ENCODE assay signal across 25 cellular contexts in genomic region chr7:46343802-46344201, GRCh38.
A peak's percentile ranks its signal among the peaks of the same experiment; 100 is the strongest.
DNase-seq lines count a peak whose midpoint lies in the region; ATAC-seq, FAIRE-seq and TF ChIP-seq lines count a peak whose summit lies in the region.
"Had no signal": no experiment of that assay in that cellular context is flagged by ENCODE, and none has a peak within 500 bp of the region (broad histone marks: within the 10 kb centered on the region; RNA-seq: fewer than 3 reads in every experiment).

No MANE protein-coding gene starts in this region.

- POLR2A ChIA-PET in A549 (lab: Yijun Ruan, JAX) = no interaction called here

- TF ChIP-seq POLR2A in A549 (IDR thresholded peaks at IDR 0.05; ENCODE audit: low read length) = no peak

- no peaks in the 10 kb centered on the region for H3K79me2 ChIP-seq in OCI-LY3 (ENCODE audit: low read length)

- H3K9me3 ChIP-seq in A549 (no peaks in the 10 kb centered on the region), OCI-LY3 (ENCODE audit: insufficient read depth, low read length) (no peaks in the 10 kb centered on the region)
- H3K9me3 ChIP-seq: BE2C, BLaER1 had no signal

- no peak for TF ChIP-seq EP300 in A549 (IDR thresholded peaks at IDR 0.05)

- H3K4me3 ChIP-seq in A549 = no peak overlapping the region
- no peak overlapping the region for H3K4me3 ChIP-seq in OCI-LY3 (ENCODE audit: low read length)
- H3K4me3 ChIP-seq: BLaER1 had no signal

- ATAC-seq in A549 = no peak
- peak; percentile 58 for ATAC-seq in GM18868 (IDR thresholded peaks at IDR 0.05; ENCODE audit: unreplicated experiment)
- ATAC-seq in HG03342 (IDR thresholded peaks at IDR 0.05; ENCODE audit: unreplicated experiment) = no peak
- ATAC-seq in GM19463 (IDR thresholded peaks at IDR 0.05; ENCODE audit: unreplicated experiment) = no peak

- CTCF ChIA-PET in A549 (lab: Yijun Ruan, JAX) = interaction anchor here (2.0 to 11.7 kb wide), 2 partner anchors 423 to 453 kb away, joined by 6 to 285 read pairs; partner anchors contain the start of gene IGFBP3

- no peaks in the 10 kb centered on the region for H3K27me3 ChIP-seq in OCI-LY3 (ENCODE audit: low read depth, low read length)
- H3K27me3 ChIP-seq: BE2C, BLaER1 had no signal

- H3K4me1 ChIP-seq in A549 = no peaks in the 10 kb centered on the region
- H3K4me1 ChIP-seq in OCI-LY3 (ENCODE audit: low read length) = peaks cover 35% of the 10 kb centered on the region
- H3K4me1 ChIP-seq: BE2C, BLaER1 had no signal

- H3K4me2 ChIP-seq in A549 (no peak overlapping the region), OCI-LY3 (ENCODE audit: low read length) (peak overlapping the region; percentile 42)
- H3K4me2 ChIP-seq: BLaER1 had no signal

- H2AFZ ChIP-seq in OCI-LY3 (ENCODE audit: low read depth, low read length) = no peak overlapping the region

- no peaks in the 10 kb centered on the region for H4K20me1 ChIP-seq in OCI-LY3 (ENCODE audit: insufficient read depth, low read length)
- H4K20me1 ChIP-seq: BLaER1 had no signal

- TF ChIP-seq CTCF in A549 (IDR thresholded peaks at IDR 0.05) (no peak), OCI-LY3 (IDR thresholded peaks at IDR 0.05; ENCODE audit: low read depth, low read length) (no peak)

- WGBS in A549 (ENCODE audit: missing lambda C conversion rate) = 62% methylated on average over 1 of the region's 1 CpG

- no peak for TF ChIP-seq RAD21 in A549 (conservative IDR thresholded peaks at IDR 0.05 in 1 of 2, IDR thresholded peaks at IDR 0.05 in 1 of 2)

- FAIRE-seq in A549 (lab: Jason Lieb, UNC) = peak; percentile 18
- FAIRE-seq: GM12892, GM18507, GM19239 had no signal

- no peak overlapping the region for H3K27ac ChIP-seq in A549
- H3K27ac ChIP-seq in OCI-LY3 (ENCODE audit: low read length) = peak overlapping the region; percentile 30
- H3K27ac ChIP-seq: 22Rv1, BLaER1 had no signal

- DNase-seq in A549 (ENCODE audit: low read depth in 1 of 2, low spot score in 1 of 2) = no peak
- DNase-seq in activated T-cell treated with anti-CD3 and anti-CD28 coated beads, Interleukin-2, amount 50 U/mL, for 48 hours = no peak
- DNase-seq: ACHN; BE2C; C1 segment of cervical spinal cord; CD4-positive, alpha-beta memory T cell; CD4-positive, CD25-positive, alpha-beta regulatory T cell; CD8-positive, alpha-beta memory T cell; COR-L47; DMS 273 treated with DMSO at 0.1 percent for 48 hours; DMS153; DMS53; DMS79; DND-41; EL; GDM1 had no signal

- H3K36me3 ChIP-seq in OCI-LY3 (replicated peaks; ENCODE audit: low read depth, low read length) = peaks cover 4% of the 10 kb centered on the region
- H3K36me3 ChIP-seq: BE2C, BLaER1 had no signal

- H3K9ac ChIP-seq in OCI-LY3 (ENCODE audit: low read length) = no peak overlapping the region
- H3K9ac ChIP-seq: BLaER1 had no signal

TF ChIP-seq in A549, 52 proteins besides CTCF, POLR2A, EP300 and RAD21:
- TF ChIP-seq E2F6 (IDR thresholded peaks at IDR 0.05; ENCODE audit: borderline replicate concordance, low read depth) = no peak
- no peak for TF ChIP-seq FOSB (CRISPR knock-in tag; IDR thresholded peaks at IDR 0.05)
- TF ChIP-seq TP53 (CRISPR knock-in tag; IDR thresholded peaks at IDR 0.05) = no peak
- no peak for TF ChIP-seq EHMT2 (IDR thresholded peaks at IDR 0.05; ENCODE audit: low read depth)
- TF ChIP-seq ATOH8 (CRISPR knock-in tag; IDR thresholded peaks at IDR 0.05; ENCODE audit: low read depth) = no peak
- no peak for TF ChIP-seq SMC3 (IDR thresholded peaks at IDR 0.05)
- TF ChIP-seq HOXB13 (CRISPR knock-in tag; IDR thresholded peaks at IDR 0.05; ENCODE audit: low read depth) = no peak
- no peak for TF ChIP-seq FOSL2 (IDR thresholded peaks at IDR 0.05)
- no peak for TF ChIP-seq FOSL2 (CRISPR knock-in tag; IDR thresholded peaks at IDR 0.05)
- TF ChIP-seq HMGXB4 (CRISPR knock-in tag; IDR thresholded peaks at IDR 0.05; ENCODE audit: borderline replicate concordance) = no peak
- no peak for TF ChIP-seq ZFP36 (IDR thresholded peaks at IDR 0.05; ENCODE audit: borderline replicate concordance, partially characterized antibody)
- no peak for TF ChIP-seq SREBF2 (IDR thresholded peaks at IDR 0.05)
- no peak for TF ChIP-seq NPAS2 (CRISPR knock-in tag; IDR thresholded peaks at IDR 0.05; ENCODE audit: borderline replicate concordance)
- no peak for TF ChIP-seq HES2 (IDR thresholded peaks at IDR 0.05)
- no peak for TF ChIP-seq FOXS1 (CRISPR knock-in tag; IDR thresholded peaks at IDR 0.05)
- no peak for TF ChIP-seq RFX5 (IDR thresholded peaks at IDR 0.05)
- no peak for TF ChIP-seq PBX3 (IDR thresholded peaks at IDR 0.05)
- no peak for TF ChIP-seq BHLHE40 (IDR thresholded peaks at IDR 0.05; ENCODE audit: low read depth, low read length)
- no peak for TF ChIP-seq KDM5A (IDR thresholded peaks at IDR 0.05)
